ENCODE assay signal across 24 cellular contexts in genomic region chr10:132099701-132100481, GRCh38. TPM values are rescaled to one million over a fixed set of nuclear protein-coding genes. Genes with fewer than 3 reads are reported as not detected.
A peak's percentile ranks its signal among the peaks of the same experiment; 100 is the strongest.
DNase-seq lines count a peak whose midpoint lies in the region; TF ChIP-seq lines count a peak whose summit lies in the region.
"Had no signal": no experiment of that assay in that cellular context is flagged by ENCODE, and none has a peak within 500 bp of the region (broad histone marks: within the 10 kb centered on the region; RNA-seq: fewer than 3 reads in every experiment).

No MANE protein-coding gene starts in this region.

- WGBS in H9 (ENCODE audit: extremely low coverage, insufficient read length, low lambda C conversion rate), result no CpG with 5 or more reads among the region's 32 CpGs

- peaks cover 40 to 97% (median 93%) of the 10 kb centered on the region in 10 experiments for H3K4me1 ChIP-seq in BLaER1 treated with 17β-estradiol and CSF1 and Interleukin-3, amounts not matched to agents 10 nM and 100 nM
- no peaks in the 10 kb centered on the region for H3K4me1 ChIP-seq in H9 (ENCODE audit: insufficient read depth, low read length)
- H3K4me1 ChIP-seq: foreskin keratinocyte, neural progenitor cell had no signal

- H2BK15ac ChIP-seq in H9 (ENCODE audit: low read depth, low read length), result no peak overlapping the region

- H3K4me3 ChIP-seq in BLaER1 treated with 17β-estradiol and CSF1 and Interleukin-3, amounts not matched to agents 10 nM and 100 nM, result peak overlapping the region in 1 of 10 experiments; percentile 34; a peak in 1 of 20 replicates
- H3K4me3 ChIP-seq: neural progenitor cell, thoracic aorta had no signal

- H3K27ac ChIP-seq in BLaER1 treated with 17β-estradiol and CSF1 and Interleukin-3, amounts not matched to agents 10 nM and 100 nM, result peak overlapping the region in 4 of 11 experiments; percentile 38 to 68 (median 56); a peak in 8 of 22 replicates
- no peak overlapping the region for H3K27ac ChIP-seq in H9 (ENCODE audit: insufficient read length, low read depth, low read length)
- H3K27ac ChIP-seq: foreskin keratinocyte, neural progenitor cell, thoracic aorta, VCaP had no signal

- H2AFZ ChIP-seq in H9 (ENCODE audit: low read length), result no peak overlapping the region
- H2AFZ ChIP-seq: neural progenitor cell had no signal

- H3K79me1 ChIP-seq in H9 (ENCODE audit: insufficient read depth, low read depth, low read length, poor library complexity, severe bottlenecking), result no peaks in the 10 kb centered on the region

- H3K36me3 ChIP-seq in BLaER1 treated with 17β-estradiol and CSF1 and Interleukin-3, amounts not matched to agents 10 nM and 100 nM, result no peaks in the 10 kb centered on the region
- H3K36me3 ChIP-seq: neural progenitor cell, thoracic aorta had no signal

- H3K9ac ChIP-seq in BLaER1 treated with 17β-estradiol and CSF1 and Interleukin-3, amounts not matched to agents 10 nM and 100 nM, result peak overlapping the region in 4 of 11 experiments; percentile 39 to 58 (median 51); a peak in 8 of 22 replicates
- H3K9ac ChIP-seq in H9 (ENCODE audit: extremely low read depth, insufficient read length, low read length), result no peak overlapping the region
- H3K9ac ChIP-seq: neural progenitor cell had no signal

- no peak overlapping the region for H4K91ac ChIP-seq in H9 (ENCODE audit: insufficient read length, low read depth, low read length)

- H3K27me3 ChIP-seq in BLaER1 treated with 17β-estradiol and CSF1 and Interleukin-3, amounts not matched to agents 10 nM and 100 nM, result peaks cover 0 to 41% (median 13%) of the 10 kb centered on the region in 11 experiments; a peak in 16 of 22 replicates
- no peaks in the 10 kb centered on the region for H3K27me3 ChIP-seq in H9 (ENCODE audit: insufficient read depth, low read length)
- H3K27me3 ChIP-seq: foreskin keratinocyte, neural progenitor cell had no signal

- TF ChIP-seq CTCF in H9 (conservative IDR thresholded peaks at IDR 0.05) (no peak), osteocyte (IDR thresholded peaks at IDR 0.05) (no peak)

- peak; percentile 15 for DNase-seq in H9
- peak; percentile 41 for DNase-seq in islet precursor cell
- peak; percentile 76 for DNase-seq in osteocyte (ENCODE audit: extremely low spot score, unreplicated experiment)
- DNase-seq in NCI-H345 (lab: John Stamatoyannopoulos, UW), result no peak
- DNase-seq in COLO829 (ENCODE audit: low spot score), result no peak
- DNase-seq in activated effector memory CD4-positive, alpha-beta T cell treated with Interleukin-2 at 50 U/mL for 16 hours, result no peak
- DNase-seq: activated CD4-positive, alpha-beta T cell treated with anti-CD3 and anti-CD28 coated beads, Interleukin-2, amount 10 ng/mL, durations not matched to agents 7 days and 5 days; activated naive CD8-positive, alpha-beta T cell treated with anti-CD3 and anti-CD28 coated beads, Interleukin-2, amount 50 U/mL, for 24 hours; CD4-positive, alpha-beta memory T cell; cerebellar nuclear complex; effector memory CD4-positive, alpha-beta T cell; foreskin keratinocyte; left ventricle myocardium superior; NCI-H1105; NCI-H2081; NCI-H774; stimulated activated CD4-positive, alpha-beta T cell treated with anti-CD3 and anti-CD28 coated beads, Interleukin-2, amount 100 ng/mL, for 48 hours had no signal

- H2BK12ac ChIP-seq in H9 (ENCODE audit: insufficient read length, low read depth, low read length), result no peak overlapping the region

- no peak overlapping the region for H3T11ph ChIP-seq in H9 (ENCODE audit: low read length)

- no peak overlapping the region for H2BK5ac ChIP-seq in H9 (ENCODE audit: insufficient read length, low read length)

- no peaks in the 10 kb centered on the region for H3K79me2 ChIP-seq in H9 (ENCODE audit: insufficient read depth, low read length)

- H4K20me1 ChIP-seq in BLaER1 treated with 17β-estradiol and CSF1 and Interleukin-3, amounts not matched to agents 10 nM and 100 nM, result peaks cover 0 to 37% (median 0%) of the 10 kb centered on the region in 11 experiments; a peak in 4 of 22 replicates
- no peaks in the 10 kb centered on the region for H4K20me1 ChIP-seq in H9 (ENCODE audit: control insufficient read depth, insufficient read depth, insufficient read length)

- no peaks in the 10 kb centered on the region for H3K4me1 Mint-ChIP-seq in H9
- no peaks in the 10 kb centered on the region for H3K4me1 Mint-ChIP-seq in osteocyte (ENCODE audit: unreplicated experiment)
- H3K4me1 Mint-ChIP-seq: activated naive CD8-positive, alpha-beta T cell treated with anti-CD3 and anti-CD28 coated beads, Interleukin-2, amount 50 U/mL, for 24 hours; neural progenitor cell; stimulated activated memory B cell treated with anti-CD40 and anti-IgM and Interleukin-4, amounts not matched to agents 10 μg/mL and 1 μg/mL and 100 μg/mL, for 72 hours had no signal

- H3K4me2 ChIP-seq in BLaER1 treated with 17β-estradiol and CSF1 and Interleukin-3, amounts not matched to agents 10 nM and 100 nM, result peak overlapping the region; percentile 60 to 94 (median 90)
- no peak overlapping the region for H3K4me2 ChIP-seq in H9 (ENCODE audit: insufficient read depth, insufficient read length, low read length)
- H3K4me2 ChIP-seq: neural progenitor cell had no signal

- no peak overlapping the region for H2BK120ac ChIP-seq in H9 (ENCODE audit: low read depth, low read length, poor library complexity, severe bottlenecking)

- H3K27ac Mint-ChIP-seq in H9 (no peak overlapping the region), osteocyte (ENCODE audit: unreplicated experiment) (no peak overlapping the region)
- H3K27ac Mint-ChIP-seq: activated CD4-positive, alpha-beta T cell treated with anti-CD3 and anti-CD28 coated beads, Interleukin-2, amount 10 ng/mL, durations not matched to agents 7 days and 5 days; activated naive CD8-positive, alpha-beta T cell treated with anti-CD3 and anti-CD28 coated beads, Interleukin-2, amount 50 U/mL, for 24 hours; activated T-helper 2 cell treated with anti-CD3 and anti-CD28 coated beads, Interferon-gamma antibody, Interleukin-2, Interleukin-4, amounts not matched to agents 10 μg/mL and 5 μg/mL and 100 μg/mL, durations not matched to agents 14 hours and 24 hours and 36 hours; CD4-positive, alpha-beta memory T cell; stimulated activated memory B cell treated with anti-CD40 and anti-IgM and Interleukin-4, amounts not matched to agents 10 μg/mL and 1 μg/mL and 100 μg/mL, for 72 hours; T-helper 2 cell treated with Interferon-gamma antibody and Interleukin-4, amounts not matched to agents 5 μg/mL and 100 μg/mL, for 36 hours had no signal

- H3K56ac ChIP-seq in H9 (ENCODE audit: insufficient read length, low read depth, low read length), result no peak overlapping the region

- no peak overlapping the region for H3K18ac ChIP-seq in H9 (ENCODE audit: insufficient read length, low read depth, low read length)

- H3K23ac ChIP-seq in H9 (ENCODE audit: insufficient read length, low read depth, low read length), result no peak overlapping the region

- no peak overlapping the region for H2AK5ac ChIP-seq in H9 (ENCODE audit: insufficient read length, low read length)

- H3K4ac ChIP-seq in H9 (ENCODE audit: low read depth, low read length), result no peak overlapping the region

- no peak overlapping the region for H2BK20ac ChIP-seq in H9 (ENCODE audit: low read depth, low read length, poor library complexity, severe bottlenecking)

- H3K36me3 Mint-ChIP-seq in H9 (ENCODE audit: insufficient read depth in 1 of 3, low read depth in 3 of 3) (0 out of 7 replicates have a peak, but pooled peaks cover 0 to 4% (median 0%) of the 10 kb centered on the region in 3 experiments), osteocyte (ENCODE audit: unreplicated experiment) (no peaks in the 10 kb centered on the region)
- H3K36me3 Mint-ChIP-seq: CD4-positive, alpha-beta memory T cell; neural progenitor cell; stimulated activated memory B cell treated with anti-CD40 and anti-IgM and Interleukin-4, amounts not matched to agents 10 μg/mL and 1 μg/mL and 100 μg/mL, for 72 hours had no signal

- no peaks in the 10 kb centered on the region for H3K23me2 ChIP-seq in H9 (ENCODE audit: insufficient read length, low read depth, low read length, poor library complexity, severe bottlenecking)

- H3K9me3 Mint-ChIP-seq in H9, result peaks cover 0 to 5% of the 10 kb centered on the region in 2 experiments; a peak in 1 of 5 replicates
- H3K9me3 Mint-ChIP-seq in osteocyte (ENCODE audit: unreplicated experiment), result no peaks in the 10 kb centered on the region
- H3K9me3 Mint-ChIP-seq: activated CD4-positive, alpha-beta T cell treated with anti-CD3 and anti-CD28 coated beads, Interleukin-2, amount 10 ng/mL, durations not matched to agents 7 days and 5 days; activated naive CD8-positive, alpha-beta T cell treated with anti-CD3 and anti-CD28 coated beads, Interleukin-2, amount 50 U/mL, for 24 hours; activated T-helper 2 cell treated with anti-CD3 and anti-CD28 coated beads, Interferon-gamma antibody, Interleukin-2, Interleukin-4, amounts not matched to agents 10 μg/mL and 5 μg/mL and 100 μg/mL, durations not matched to agents 14 hours and 24 hours and 36 hours; stimulated activated memory B cell treated with anti-CD40 and anti-IgM and Interleukin-4, amounts not matched to agents 10 μg/mL and 1 μg/mL and 100 μg/mL, for 72 hours; T-helper 2 cell treated with Interferon-gamma antibody and Interleukin-4, amounts not matched to agents 5 μg/mL and 100 μg/mL, for 36 hours had no signal

- H3K27me3 Mint-ChIP-seq in H9 (ENCODE audit: low read depth) (peaks cover 3% of the 10 kb centered on the region; the same call in 1 of the 2 replicates), osteocyte (ENCODE audit: unreplicated experiment) (peaks cover 6% of the 10 kb centered on the region)

- no peak overlapping the region for H4K8ac ChIP-seq in H9 (replicated peaks; ENCODE audit: insufficient read length, low read depth, low read length)

- peaks cover 0 to 9% (median 0%) of the 10 kb centered on the region in 11 experiments; a peak in 5 of 22 replicates for H3K9me3 ChIP-seq in BLaER1 treated with 17β-estradiol and CSF1 and Interleukin-3, amounts not matched to agents 10 nM and 100 nM (replicated peaks in 1 of 11)
- H3K9me3 ChIP-seq in H9 (ENCODE audit: control insufficient read depth, low read depth, low read length), result no peaks in the 10 kb centered on the region
- H3K9me3 ChIP-seq: thoracic aorta had no signal

- H4K5ac ChIP-seq in H9 (ENCODE audit: insufficient read length, low read depth, low read length), result no peak overlapping the region

- no peak overlapping the region for H3K4me3 Mint-ChIP-seq in H9
- no peak overlapping the region for H3K4me3 Mint-ChIP-seq in osteocyte (ENCODE audit: unreplicated experiment)
- H3K4me3 Mint-ChIP-seq: activated CD4-positive, alpha-beta T cell treated with anti-CD3 and anti-CD28 coated beads, Interleukin-2, amount 10 ng/mL, durations not matched to agents 7 days and 5 days; activated naive CD8-positive, alpha-beta T cell treated with anti-CD3 and anti-CD28 coated beads, Interleukin-2, amount 50 U/mL, for 24 hours; CD4-positive, alpha-beta memory T cell; neural progenitor cell; stimulated activated memory B cell treated with anti-CD40 and anti-IgM and Interleukin-4, amounts not matched to agents 10 μg/mL and 1 μg/mL and 100 μg/mL, for 72 hours; T-helper 2 cell treated with Interferon-gamma antibody and Interleukin-4, amounts not matched to agents 5 μg/mL and 100 μg/mL, for 36 hours had no signal

- H3K14ac ChIP-seq in H9 (ENCODE audit: insufficient read depth, low read length), result no peak overlapping the region; the same call in 1 of the 2 replicates

RNA-seq across cellular contexts. Expression of gene JAKMIP3, which starts 34.1 kb away (rescaled TPM):
- total RNA-seq in H9 (2021) (0.50 and 0.55 TPM in 2 replicates), osteocyte (0.64 and 0.65 TPM in 2 replicates)

Comparison
In these comparisons a context has a peak if more than half of its experiments do, and no peak if none do; other contexts are left out.
1. DNase-seq: peak in H9 (single experiment), islet precursor cell (single experiment) and osteocyte (single experiment); none in NCI-H345 (single experiment), COLO829 (single experiment) and activated effector memory CD4-positive, alpha-beta T cell treated with Interleukin-2 at 50 U/mL for 16 hours (single experiment).